In genomic region chr20:46399401-46399800, GRCh38 we compare ENCODE assay signal across 9 cellular contexts. TPM values are rescaled to one million over a fixed set of nuclear protein-coding genes. Genes with fewer than 3 reads are reported as not detected.
A peak's percentile ranks its signal among the peaks of the same experiment; 100 is the strongest.
DNase-seq lines count a peak whose midpoint lies in the region; ATAC-seq and TF ChIP-seq lines count a peak whose summit lies in the region.
"Had no signal": no experiment of that assay in that cellular context is flagged by ENCODE, and none has a peak within 500 bp of the region (broad histone marks: within the 10 kb centered on the region; RNA-seq: fewer than 3 reads in every experiment).

No MANE protein-coding gene starts in this region.

- H3K27ac ChIP-seq in right lobe of liver (peak overlapping the region; percentile 23 to 63 (median 63)), thoracic aorta (peak overlapping the region; percentile 76 to 89)

- no peaks in the 10 kb centered on the region for H3K27me3 ChIP-seq in right lobe of liver
- H3K27me3 ChIP-seq in thoracic aorta (replicated peaks; ENCODE audit: insufficient read depth): no peaks in the 10 kb centered on the region

- H3K36me3 ChIP-seq in right lobe of liver (no peaks in the 10 kb centered on the region), thoracic aorta (peaks cover 3% of the 10 kb centered on the region)

- peaks cover 67% of the 10 kb centered on the region for H3K4me1 Mint-ChIP-seq in activated CD4-positive, alpha-beta T cell treated with anti-CD3 and anti-CD28 coated beads, Interleukin-2, amount 10 ng/mL, durations not matched to agents 7 days and 5 days
- peaks cover 61% of the 10 kb centered on the region for H3K4me1 Mint-ChIP-seq in activated CD8-positive, alpha-beta T cell treated with anti-CD3 and anti-CD28 coated beads, Interleukin-2, amount 10 ng/mL, durations not matched to agents 7 days and 5 days (ENCODE audit: low read depth)

- peak overlapping the region; percentile 33 for H3K4me3 Mint-ChIP-seq in activated CD4-positive, alpha-beta T cell treated with anti-CD3 and anti-CD28 coated beads, Interleukin-2, amount 10 ng/mL, durations not matched to agents 7 days and 5 days
- H3K4me3 Mint-ChIP-seq in activated CD8-positive, alpha-beta T cell treated with anti-CD3 and anti-CD28 coated beads, Interleukin-2, amount 10 ng/mL, durations not matched to agents 7 days and 5 days: peak overlapping the region; percentile 29

- POLR2A ChIA-PET in activated CD4-positive, alpha-beta T cell treated with anti-CD3 and anti-CD28 coated beads, Interleukin-2, amount 10 ng/mL, durations not matched to agents 7 days and 5 days (lab: Charles Lee): no interaction called here
- POLR2A ChIA-PET in activated CD8-positive, alpha-beta T cell treated with anti-CD3 and anti-CD28 coated beads, Interleukin-2, amount 10 ng/mL, durations not matched to agents 7 days and 5 days (lab: Charles Lee): interaction anchor here (0.6 to 6.8 kb wide), 2 partner anchors 22 to 35 kb away, joined by 4 to 76 read pairs; no protein-coding TSS in a partner anchor

- H3K4me3 ChIP-seq in right lobe of liver (no peak overlapping the region), thoracic aorta (no peak overlapping the region)

- H3K27ac Mint-ChIP-seq in activated CD4-positive, alpha-beta T cell treated with anti-CD3 and anti-CD28 coated beads, Interleukin-2, amount 10 ng/mL, durations not matched to agents 7 days and 5 days: peak overlapping the region; percentile 86
- peak overlapping the region; percentile 76 for H3K27ac Mint-ChIP-seq in activated CD8-positive, alpha-beta T cell treated with anti-CD3 and anti-CD28 coated beads, Interleukin-2, amount 10 ng/mL, durations not matched to agents 7 days and 5 days

- peak; percentile 22 for TF ChIP-seq POLR2A in right lobe of liver (IDR thresholded peaks at IDR 0.05)

- H3K27me3 Mint-ChIP-seq in activated CD4-positive, alpha-beta T cell treated with anti-CD3 and anti-CD28 coated beads, Interleukin-2, amount 10 ng/mL, durations not matched to agents 7 days and 5 days: no peaks in the 10 kb centered on the region
- H3K27me3 Mint-ChIP-seq in activated CD8-positive, alpha-beta T cell treated with anti-CD3 and anti-CD28 coated beads, Interleukin-2, amount 10 ng/mL, durations not matched to agents 7 days and 5 days (ENCODE audit: low read depth): no peaks in the 10 kb centered on the region

- CTCF ChIA-PET in activated CD4-positive, alpha-beta T cell treated with anti-CD3 and anti-CD28 coated beads, Interleukin-2, amount 10 ng/mL, durations not matched to agents 7 days and 5 days (lab: Charles Lee): interaction anchor here (2.0 kb wide), 1 partner anchor 10 kb away, joined by 7 read pairs; no protein-coding TSS in a partner anchor
- CTCF ChIA-PET in activated CD8-positive, alpha-beta T cell treated with anti-CD3 and anti-CD28 coated beads, Interleukin-2, amount 10 ng/mL, durations not matched to agents 7 days and 5 days (lab: Charles Lee): interaction anchor here (1.1 to 3.0 kb wide), 2 partner anchors 37 to 385 kb away, joined by 3 to 12 read pairs; no protein-coding TSS in a partner anchor

- WGBS in right lobe of liver (ENCODE audit: insufficient coverage, low coverage, low lambda C conversion rate, missing lambda C conversion rate): 31% methylated on average over 3 of the region's 3 CpGs

- intact Hi-C loops in right lobe of liver (cut with DNase I): no loop called here

- no peak for ATAC-seq in activated CD8-positive, alpha-beta T cell treated with anti-CD3 and anti-CD28 coated beads, Interleukin-2, amount 10 ng/mL, durations not matched to agents 7 days and 5 days
- ATAC-seq in right lobe of liver (peak; percentile 9 to 50 (median 24)), thoracic aorta (ENCODE audit: insufficient number of reproducible peaks, low FRiP score, low read depth) (no peak), GM18498 (IDR thresholded peaks at IDR 0.05; ENCODE audit: unreplicated experiment) (no peak)
- ATAC-seq: HCT116 had no signal

- TF ChIP-seq CTCF in right lobe of liver (IDR thresholded peaks at IDR 0.05): no peak
- no peak for TF ChIP-seq CTCF in thoracic aorta (IDR thresholded peaks at IDR 0.05)

- DNase-seq in activated CD4-positive, alpha-beta T cell treated with anti-CD3 and anti-CD28 coated beads, Interleukin-2, amount 10 ng/mL, durations not matched to agents 7 days and 5 days: no peak
- DNase-seq in activated CD4-positive, alpha-beta T cell treated with anti-CD3 and anti-CD28 coated beads, Interleukin-2, amount 50 U/mL, for 48 hours: no peak
- DNase-seq in activated CD8-positive, alpha-beta T cell treated with anti-CD3 and anti-CD28 coated beads, Interleukin-2, amount 10 ng/mL, durations not matched to agents 7 days and 5 days: no peak
- DNase-seq in right lobe of liver: no peak
- no peak for DNase-seq in thoracic aorta (ENCODE audit: low spot score)
- DNase-seq in activated CD4-positive, CD25-positive, alpha-beta regulatory T cell (lab: John Stamatoyannopoulos, UW): no peak
- DNase-seq in NCI-H146 (lab: John Stamatoyannopoulos, UW): no peak

- no peaks in the 10 kb centered on the region for H3K9me3 Mint-ChIP-seq in activated CD4-positive, alpha-beta T cell treated with anti-CD3 and anti-CD28 coated beads, Interleukin-2, amount 10 ng/mL, durations not matched to agents 7 days and 5 days
- no peaks in the 10 kb centered on the region for H3K9me3 Mint-ChIP-seq in activated CD8-positive, alpha-beta T cell treated with anti-CD3 and anti-CD28 coated beads, Interleukin-2, amount 10 ng/mL, durations not matched to agents 7 days and 5 days (ENCODE audit: insufficient read depth)

- peaks cover 44% of the 10 kb centered on the region for H3K36me3 Mint-ChIP-seq in activated CD4-positive, alpha-beta T cell treated with anti-CD3 and anti-CD28 coated beads, Interleukin-2, amount 10 ng/mL, durations not matched to agents 7 days and 5 days (ENCODE audit: low read depth)
- peaks cover 46% of the 10 kb centered on the region for H3K36me3 Mint-ChIP-seq in activated CD8-positive, alpha-beta T cell treated with anti-CD3 and anti-CD28 coated beads, Interleukin-2, amount 10 ng/mL, durations not matched to agents 7 days and 5 days (ENCODE audit: low read depth)

- peaks cover 0 to 38% (median 25%) of the 10 kb centered on the region in 4 donors for H3K4me1 ChIP-seq in right lobe of liver
- H3K4me1 ChIP-seq in thoracic aorta (ENCODE audit: control insufficient read depth in 1 of 2, low read depth in 2 of 2): peaks cover 50 to 88% of the 10 kb centered on the region in 2 donors

- H3K9me3 ChIP-seq in right lobe of liver (no peaks in the 10 kb centered on the region), thoracic aorta (no peaks in the 10 kb centered on the region)

RNA-seq across cellular contexts. Expression of gene ELMO2, which starts 7.0 kb away (rescaled TPM):
- total RNA-seq in activated CD4-positive, alpha-beta T cell treated with anti-CD3 and anti-CD28 coated beads, Interleukin-2, amount 10 ng/mL, durations not matched to agents 7 days and 5 days: 10 to 100 TPM; 71.3 to 75.2 TPM
- 10 to 100 TPM; 66.1 to 82.3 TPM for total RNA-seq in activated CD8-positive, alpha-beta T cell treated with anti-CD3 and anti-CD28 coated beads, Interleukin-2, amount 10 ng/mL, durations not matched to agents 7 days and 5 days
- 10 to 100 TPM; 14.9 to 22.9 (median 17.4) TPM for total RNA-seq in right lobe of liver
- 10 to 100 TPM; 50.1 to 55.2 TPM for total RNA-seq in thoracic aorta

Comparison
In these comparisons a context has a peak if more than half of its experiments do, and no peak if none do; other contexts are left out.
1. ATAC-seq: peak in right lobe of liver (4 of 4); none in activated CD8-positive, alpha-beta T cell treated with anti-CD3 and anti-CD28 coated beads, Interleukin-2, amount 10 ng/mL, durations not matched to agents 7 days and 5 days (single experiment), thoracic aorta (single experiment) and GM18498 (single experiment).